Comparison of ENCODE assay signal across 8 cellular contexts in genomic region chr6:2999005-2999620, GRCh38. TPM values are rescaled to one million over a fixed set of nuclear protein-coding genes. Genes with fewer than 3 reads are reported as not detected.
A peak's percentile ranks its signal among the peaks of the same experiment; 100 is the strongest.
DNase-seq lines count a peak whose midpoint lies in the region; ATAC-seq and TF ChIP-seq lines count a peak whose summit lies in the region.

No MANE protein-coding gene starts in this region.

- POLR2A ChIA-PET in Caco-2 (lab: Charles Lee): interaction anchor here (0.5 to 1.8 kb wide), 34 partner anchors 10 to 1135 kb away, joined by 3 to 24 read pairs (median 7); partner anchors contain the start of genes RIPK1 and SERPINB1
- POLR2A ChIA-PET in activated CD8-positive, alpha-beta T cell treated with anti-CD3 and anti-CD28 coated beads for 36 hours (lab: Charles Lee): interaction anchor here (0.8 to 2.4 kb wide), 6 partner anchors 9 to 77 kb away, joined by 3 to 12 read pairs (median 4); partner anchors contain the start of gene RIPK1

- H3K4me3 ChIP-seq in Caco-2 (ENCODE audit: low read depth, low read length) (peak overlapping the region; percentile 36), gastroesophageal sphincter (peak overlapping the region; percentile 85 to 90)

- H3K27ac Mint-ChIP-seq in Caco-2 (ENCODE audit: unreplicated experiment) (peak overlapping the region; percentile 72), progenitor cell of endocrine pancreas (peak overlapping the region; percentile 91)
- H3K27ac Mint-ChIP-seq in activated CD8-positive, alpha-beta T cell treated with anti-CD3 and anti-CD28 coated beads for 36 hours: peak overlapping the region; percentile 94

- TF ChIP-seq CTCF in Caco-2 (IDR thresholded peaks at IDR 0.05; ENCODE audit: insufficient read depth in 1 of 2, low read depth in 1 of 2, low read length in 1 of 2, severe bottlenecking in 1 of 2, unreplicated experiment in 1 of 2) (no peak), gastroesophageal sphincter (IDR thresholded peaks at IDR 0.05) (no peak), progenitor cell of endocrine pancreas (IDR thresholded peaks at IDR 0.05; ENCODE audit: unreplicated experiment) (no peak)
- TF ChIP-seq CTCF in activated CD8-positive, alpha-beta T cell treated with anti-CD3 and anti-CD28 coated beads for 36 hours (IDR thresholded peaks at IDR 0.05): no peak

- peak in 1 of 2 experiments; percentile 80 for DNase-seq in Caco-2
- DNase-seq in activated CD8-positive, alpha-beta T cell treated with anti-CD3 and anti-CD28 coated beads for 36 hours: peak; percentile 92
- no peak for DNase-seq in progenitor cell of endocrine pancreas (ENCODE audit: low spot score, unreplicated experiment)
- no peak for DNase-seq in middle frontal gyrus (ENCODE audit: extremely low spot score, low spot score)
- no peak for DNase-seq in dedifferentiated amniotic fluid mesenchymal stem cell (ENCODE audit: extremely low spot score)

- no peaks in the 10 kb centered on the region for H3K27me3 ChIP-seq in Caco-2 (replicated peaks; ENCODE audit: control insufficient read depth, insufficient read depth, low read length)
- no peaks in the 10 kb centered on the region for H3K27me3 ChIP-seq in gastroesophageal sphincter

- TF ChIP-seq RAD21 in Ishikawa (IDR thresholded peaks at IDR 0.05; ENCODE audit: low read depth): no peak

- H3K27me3 Mint-ChIP-seq in Caco-2 (ENCODE audit: insufficient read depth, unreplicated experiment): no peaks in the 10 kb centered on the region
- H3K27me3 Mint-ChIP-seq in activated CD8-positive, alpha-beta T cell treated with anti-CD3 and anti-CD28 coated beads for 36 hours: no peaks in the 10 kb centered on the region
- H3K27me3 Mint-ChIP-seq in progenitor cell of endocrine pancreas: no peaks in the 10 kb centered on the region

- ATAC-seq in GM19463 (IDR thresholded peaks at IDR 0.05; ENCODE audit: unreplicated experiment) (peak; percentile 18), gastroesophageal sphincter (peak; percentile 83)
- ATAC-seq in activated CD8-positive, alpha-beta T cell treated with anti-CD3 and anti-CD28 coated beads for 36 hours: peak; percentile 68

- H3K4me3 Mint-ChIP-seq in Caco-2 (ENCODE audit: unreplicated experiment) (peak overlapping the region; percentile 83), progenitor cell of endocrine pancreas (ENCODE audit: low read depth) (peak overlapping the region; percentile 83)
- H3K4me3 Mint-ChIP-seq in activated CD8-positive, alpha-beta T cell treated with anti-CD3 and anti-CD28 coated beads for 36 hours: peak overlapping the region; percentile 83

- 0 to 1% methylated on average over 13 to 24 of the region's 30 CpGs for WGBS in gastroesophageal sphincter (ENCODE audit: low coverage in 1 of 2), 2 donors

- H3K9me3 ChIP-seq in Caco-2 (no peaks in the 10 kb centered on the region), gastroesophageal sphincter (no peaks in the 10 kb centered on the region)

- TSS peak; percentile 55 for BruUV-seq in Caco-2 (replicated peaks; lab: Mats Ljungman, UMichigan)

- H3K27ac ChIP-seq in gastroesophageal sphincter: peak overlapping the region in 3 of 4 donors; percentile 87 to 91 (median 91)

- no peak for TF ChIP-seq POLR2A in gastroesophageal sphincter (IDR thresholded peaks at IDR 0.05)

- peaks cover 7% of the 10 kb centered on the region for H3K4me1 Mint-ChIP-seq in Caco-2 (ENCODE audit: low read depth, unreplicated experiment)
- peaks cover 20% of the 10 kb centered on the region for H3K4me1 Mint-ChIP-seq in activated CD8-positive, alpha-beta T cell treated with anti-CD3 and anti-CD28 coated beads for 36 hours (ENCODE audit: low read depth)
- H3K4me1 Mint-ChIP-seq in progenitor cell of endocrine pancreas (ENCODE audit: low read depth): peaks cover 9% of the 10 kb centered on the region

- CTCF ChIA-PET in Caco-2 (lab: Charles Lee): interaction anchor here (0.6 to 1.4 kb wide), 8 partner anchors 9 to 399 kb away, joined by 3 to 21 read pairs (median 6); no protein-coding TSS in a partner anchor
- CTCF ChIA-PET in activated CD8-positive, alpha-beta T cell treated with anti-CD3 and anti-CD28 coated beads for 36 hours (lab: Charles Lee): interaction anchor here (0.6 to 3.7 kb wide), 8 partner anchors 10 to 252 kb away, joined by 3 to 36 read pairs (median 4); no protein-coding TSS in a partner anchor

- H3K36me3 ChIP-seq in Caco-2 (ENCODE audit: control insufficient read depth, insufficient read depth, low read length): no peaks in the 10 kb centered on the region; the same call in 1 of the 2 replicates
- peaks cover 0 to 3% of the 10 kb centered on the region in 2 donors for H3K36me3 ChIP-seq in gastroesophageal sphincter

- H3K36me3 Mint-ChIP-seq in Caco-2 (ENCODE audit: insufficient read depth, unreplicated experiment) (peaks cover 4% of the 10 kb centered on the region), progenitor cell of endocrine pancreas (ENCODE audit: insufficient read depth) (peaks cover 2% of the 10 kb centered on the region)
- peaks cover 8% of the 10 kb centered on the region for H3K36me3 Mint-ChIP-seq in activated CD8-positive, alpha-beta T cell treated with anti-CD3 and anti-CD28 coated beads for 36 hours (ENCODE audit: low read depth)

- H3K4me1 ChIP-seq in Caco-2 (no peaks in the 10 kb centered on the region), gastroesophageal sphincter (peaks cover 0 to 35% (median 5%) of the 10 kb centered on the region in 3 donors)

- no peak for TF ChIP-seq EP300 in Ishikawa (IDR thresholded peaks at IDR 0.05; ENCODE audit: borderline replicate concordance)
- no peak for TF ChIP-seq EP300 in gastroesophageal sphincter (IDR thresholded peaks at IDR 0.05)

- no peaks in the 10 kb centered on the region for H3K9me3 Mint-ChIP-seq in Caco-2 (ENCODE audit: unreplicated experiment)
- H3K9me3 Mint-ChIP-seq in activated CD8-positive, alpha-beta T cell treated with anti-CD3 and anti-CD28 coated beads for 36 hours: no peaks in the 10 kb centered on the region
- H3K9me3 Mint-ChIP-seq in progenitor cell of endocrine pancreas (ENCODE audit: low read depth): no peaks in the 10 kb centered on the region

- intact Hi-C loops in Caco-2 (cut with micrococcal nuclease; ENCODE audit: unreplicated experiment): loop anchor here (1.0 to 5.0 kb wide), 3 partner anchors 54 to 248 kb away; partner anchors contain the start of gene BPHL
- intact Hi-C loops in activated CD8-positive, alpha-beta T cell treated with anti-CD3 and anti-CD28 coated beads for 36 hours (cut with micrococcal nuclease): loop anchor here (2.0 kb wide), 1 partner anchor 56 kb away; no protein-coding TSS in a partner anchor

TF ChIP-seq in Ishikawa, 13 proteins besides CTCF, POLR2A, EP300 and RAD21:
- TF ChIP-seq NFIC (IDR thresholded peaks at IDR 0.05) (no peak), CEBPB (IDR thresholded peaks at IDR 0.05) (peak; percentile 65)
TF ChIP-seq in Ishikawa: peak in this region for 1.

RNA-seq across cellular contexts. Expression of gene NQO2, which starts 0.6 kb away (rescaled TPM):
- total RNA-seq in Caco-2 (2022) (35.8 and 37.2 TPM in 2 replicates), gastroesophageal sphincter (10 to 100 TPM; 15.8 to 32.8 (median 27.2) TPM), progenitor cell of endocrine pancreas (41.3 and 45.8 TPM in 2 replicates)
- 10 to 100 TPM; 23.8 to 24.7 TPM for total RNA-seq in activated CD8-positive, alpha-beta T cell treated with anti-CD3 and anti-CD28 coated beads for 36 hours

RNA-seq across cellular contexts. Expression of gene SERPINB6, which starts 27.7 kb away (rescaled TPM):
- total RNA-seq in Caco-2 (2022) (57.0 and 60.0 TPM in 2 replicates), gastroesophageal sphincter (100 to 1,000 TPM; 130 to 154 (median 143) TPM), progenitor cell of endocrine pancreas (220 and 226 TPM in 2 replicates)
- total RNA-seq in activated CD8-positive, alpha-beta T cell treated with anti-CD3 and anti-CD28 coated beads for 36 hours: 10 to 100 TPM; 52.2 to 53.8 TPM

Comparison
In these comparisons a context has a peak if more than half of its experiments do, and no peak if none do; other contexts are left out.
1. ATAC-seq: peak in every context shown above with its lines; median percentile 83 in gastroesophageal sphincter; 68 in activated CD8-positive, alpha-beta T cell treated with anti-CD3 and anti-CD28 coated beads for 36 hours; 18 in GM19463.